Comparison of ENCODE assay signal across 28 cellular contexts in the genomic region with DNA sequence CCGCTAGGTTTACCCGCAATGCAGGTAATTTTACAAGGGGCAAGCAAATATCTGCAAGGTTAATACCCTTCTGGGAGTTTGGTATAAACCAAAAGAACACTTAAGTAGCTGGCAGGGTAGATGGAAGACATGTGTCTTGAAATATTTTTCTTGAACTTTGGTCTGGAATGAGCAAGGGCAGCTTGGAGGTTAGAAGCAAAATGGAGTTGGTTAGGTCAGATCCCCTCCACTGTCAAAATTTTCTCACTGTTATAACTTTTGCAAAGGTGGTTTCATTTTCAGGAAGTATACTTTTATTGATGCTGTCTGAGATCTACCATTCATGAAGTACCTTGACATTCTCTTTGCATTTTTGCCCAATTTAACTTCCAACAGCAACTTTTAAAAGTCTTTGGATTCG.
"Had no signal": no experiment of that assay in that cellular context is flagged by ENCODE, and none has a peak within 500 bp of the region (broad histone marks: within the 10 kb centered on the region; RNA-seq: fewer than 3 reads in every experiment).

No MANE protein-coding gene starts in this region.

- H3K9ac ChIP-seq: neural progenitor cell, parathyroid adenoma had no signal

- H2AFZ ChIP-seq: neural progenitor cell, parathyroid adenoma had no signal

- H3K4me2 ChIP-seq: neural progenitor cell had no signal

- H3K27me3 ChIP-seq: neural progenitor cell, ovary, right lobe of liver, sigmoid colon, thyroid gland, tibial nerve, upper lobe of left lung, vagina had no signal

- ATAC-seq: psoas muscle; right cardiac atrium; right lobe of liver; stimulated activated effector memory CD8-positive, alpha-beta T cell treated with anti-CD3 and anti-CD28 coated beads, Interleukin-12 subunit alpha, Interleukin-12 subunit beta, amount 100 ng/mL, for 72 hours; stimulated activated naive B cell treated with anti-CD40 and anti-IgM and Interleukin-4, amounts not matched to agents 10 μg/mL and 1 μg/mL and 100 μg/mL, for 72 hours had no signal

- H3K4me3 ChIP-seq: neural progenitor cell, ovary, psoas muscle, right lobe of liver, sigmoid colon, stomach, thoracic aorta, thyroid gland, tibial nerve, upper lobe of left lung, vagina had no signal

- DNase-seq: occipital lobe; ovary; posterior cingulate gyrus; psoas muscle; right cardiac atrium; right lobe of liver; sigmoid colon; small intestine; stimulated activated CD4-positive, alpha-beta T cell treated with anti-CD3 and anti-CD28 coated beads, Interleukin-15, amount 100 ng/mL, for 24 hours; stimulated activated CD4-positive, alpha-beta T cell treated with anti-CD3 and anti-CD28 coated beads, Interleukin-2, amount 100 ng/mL, for 24 hours; stimulated activated CD4-positive, alpha-beta T cell treated with anti-CD3 and anti-CD28 coated beads, Interleukin-2, amount 100 ng/mL, for 48 hours; stimulated activated CD4-positive, alpha-beta T cell treated with anti-CD3 and anti-CD28 coated beads, Interleukin-4, amount 100 ng/mL, for 24 hours; stimulated activated naive B cell treated with anti-CD40 and anti-IgM and Interleukin-4, amounts not matched to agents 10 μg/mL and 1 μg/mL and 100 μg/mL, for 72 hours; stimulated activated naive CD4-positive, alpha-beta T cell treated with Interleukin-2 at 50 U/mL for 16 hours; stomach; thyroid gland; trophoblast cell; upper lobe of left lung had no signal

- FAIRE-seq: small intestine, urothelium cell line had no signal

- H3K4me1 Mint-ChIP-seq: nephron; neural progenitor cell; stimulated activated effector memory CD8-positive, alpha-beta T cell treated with anti-CD3 and anti-CD28 coated beads, Interleukin-12 subunit alpha, Interleukin-12 subunit beta, amount 100 ng/mL, for 72 hours; stimulated activated naive B cell treated with anti-CD40 and anti-IgM and Interleukin-4, amounts not matched to agents 10 μg/mL and 1 μg/mL and 100 μg/mL, for 72 hours had no signal

- H3K79me2 ChIP-seq: parathyroid adenoma had no signal

- H3K27ac ChIP-seq: neural progenitor cell, ovary, parathyroid adenoma, psoas muscle, right lobe of liver, sigmoid colon, stomach, thoracic aorta, thyroid gland, tibial nerve, upper lobe of left lung, vagina had no signal

- H3K4me3 Mint-ChIP-seq: nephron; neural progenitor cell; stimulated activated effector memory CD8-positive, alpha-beta T cell treated with anti-CD3 and anti-CD28 coated beads, Interleukin-12 subunit alpha, Interleukin-12 subunit beta, amount 100 ng/mL, for 72 hours; stimulated activated naive B cell treated with anti-CD40 and anti-IgM and Interleukin-4, amounts not matched to agents 10 μg/mL and 1 μg/mL and 100 μg/mL, for 72 hours; stimulated activated naive CD8-positive, alpha-beta T cell treated with anti-CD3 and anti-CD28 coated beads, Interleukin-15, Interleukin-2, amounts not matched to agents 100 ng/mL and 50 ng/mL, for 24 hours had no signal

- H3K36me3 Mint-ChIP-seq: neural progenitor cell; stimulated activated effector memory CD8-positive, alpha-beta T cell treated with anti-CD3 and anti-CD28 coated beads, Interleukin-12 subunit alpha, Interleukin-12 subunit beta, amount 100 ng/mL, for 72 hours; stimulated activated naive B cell treated with anti-CD40 and anti-IgM and Interleukin-4, amounts not matched to agents 10 μg/mL and 1 μg/mL and 100 μg/mL, for 72 hours had no signal

- H3K9me3 Mint-ChIP-seq: nephron; neural progenitor cell; stimulated activated effector memory CD8-positive, alpha-beta T cell treated with anti-CD3 and anti-CD28 coated beads, Interleukin-12 subunit alpha, Interleukin-12 subunit beta, amount 100 ng/mL, for 72 hours; stimulated activated naive B cell treated with anti-CD40 and anti-IgM and Interleukin-4, amounts not matched to agents 10 μg/mL and 1 μg/mL and 100 μg/mL, for 72 hours; stimulated activated naive CD8-positive, alpha-beta T cell treated with anti-CD3 and anti-CD28 coated beads, Interleukin-15, Interleukin-2, amounts not matched to agents 100 ng/mL and 50 ng/mL, for 24 hours had no signal

- H3K27ac Mint-ChIP-seq: nephron; neural progenitor cell; progenitor cell of endocrine pancreas; stimulated activated effector memory CD8-positive, alpha-beta T cell treated with anti-CD3 and anti-CD28 coated beads, Interleukin-12 subunit alpha, Interleukin-12 subunit beta, amount 100 ng/mL, for 72 hours; stimulated activated naive B cell treated with anti-CD40 and anti-IgM and Interleukin-4, amounts not matched to agents 10 μg/mL and 1 μg/mL and 100 μg/mL, for 72 hours; stimulated activated naive CD8-positive, alpha-beta T cell treated with anti-CD3 and anti-CD28 coated beads, Interleukin-15, Interleukin-2, amounts not matched to agents 100 ng/mL and 50 ng/mL, for 24 hours had no signal

- H3K36me3 ChIP-seq: neural progenitor cell, ovary, right lobe of liver, sigmoid colon, stomach, thoracic aorta, thyroid gland, tibial nerve, upper lobe of left lung, vagina had no signal

- H3K9me3 ChIP-seq: ovary, psoas muscle, right lobe of liver, sigmoid colon, stomach, thoracic aorta, thyroid gland, tibial nerve, upper lobe of left lung, vagina had no signal

- H3K4me1 ChIP-seq: parathyroid adenoma, psoas muscle, right lobe of liver, sigmoid colon, stomach, thyroid gland, tibial nerve, vagina had no signal
